ENCODE assay signal across 23 cellular contexts in the genomic region with DNA sequence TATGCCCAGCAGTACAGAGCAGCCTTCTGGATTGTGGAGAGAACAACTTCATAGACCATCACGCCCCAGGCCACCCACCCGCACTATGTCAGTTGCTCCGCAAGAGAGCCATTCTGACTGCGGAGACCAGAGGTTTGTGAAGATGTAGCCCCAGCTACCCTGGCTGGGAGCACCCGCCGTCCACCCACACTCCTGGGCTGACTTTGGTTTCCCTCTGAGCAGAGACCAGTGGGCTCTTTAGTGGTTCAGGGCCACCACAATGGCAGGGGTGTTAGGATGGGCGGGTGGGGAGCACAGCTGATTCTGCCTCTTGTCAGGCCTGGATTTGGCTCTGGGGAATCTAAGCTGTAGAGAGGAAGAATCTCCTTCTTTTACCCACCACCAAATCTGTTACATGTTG.
DNase-seq lines count a peak whose midpoint lies in the region; ATAC-seq and TF ChIP-seq lines count a peak whose summit lies in the region.
"Had no signal": no experiment of that assay in that cellular context is flagged by ENCODE, and none has a peak within 500 bp of the region (broad histone marks: within the 10 kb centered on the region; RNA-seq: fewer than 3 reads in every experiment).

No MANE protein-coding gene starts in this region.

- H3K36me3 ChIP-seq in mesenchymal stem cell (ENCODE audit: control insufficient read depth in 1 of 2, insufficient read depth in 2 of 2, low read depth in 1 of 2, low read length in 2 of 2), result peaks cover 0 to 77% of the 10 kb centered on the region in 2 experiments
- H3K36me3 ChIP-seq: BE2C, BLaER1 had no signal

- H3K23ac ChIP-seq in mesenchymal stem cell (ENCODE audit: low read length in 2 of 2), result no peak overlapping the region

- no peak overlapping the region for H4K8ac ChIP-seq in mesenchymal stem cell (ENCODE audit: low read length)

- no peak overlapping the region for H3K14ac ChIP-seq in mesenchymal stem cell (ENCODE audit: low read length in 2 of 2)

- no peaks in the 10 kb centered on the region for H3K27me3 ChIP-seq in mesenchymal stem cell (ENCODE audit: control insufficient read depth in 1 of 2, insufficient read depth in 1 of 2, low read length in 2 of 2)
- H3K27me3 ChIP-seq: BE2C, BLaER1 had no signal

- H3K27ac Mint-ChIP-seq in endothelial cell (ENCODE audit: unreplicated experiment), result peak overlapping the region; percentile 52
- no peak overlapping the region for H3K27ac Mint-ChIP-seq in stimulated activated effector memory CD8-positive, alpha-beta T cell treated with anti-CD3 and anti-CD28 coated beads, Interleukin-12 subunit alpha, Interleukin-12 subunit beta, amount 100 ng/mL, for 72 hours
- H3K27ac Mint-ChIP-seq: CD14-positive monocyte; CD4-positive, alpha-beta memory T cell; CD4-positive, CD25-positive, alpha-beta regulatory T cell; CD8-positive, alpha-beta memory T cell had no signal

- no peak overlapping the region for H3K18ac ChIP-seq in mesenchymal stem cell (ENCODE audit: low read depth in 1 of 2, low read length in 2 of 2)

- ATAC-seq in stimulated activated effector memory CD8-positive, alpha-beta T cell treated with anti-CD3 and anti-CD28 coated beads, Interleukin-12 subunit alpha, Interleukin-12 subunit beta, amount 100 ng/mL, for 72 hours, result peak; percentile 31
- no peak for ATAC-seq in GM18907 (IDR thresholded peaks at IDR 0.05; ENCODE audit: unreplicated experiment)
- ATAC-seq: GM12878 had no signal

- H2BK15ac ChIP-seq in mesenchymal stem cell (ENCODE audit: low read depth, poor library complexity, severe bottlenecking), result no peak overlapping the region

- TF ChIP-seq CTCF in endothelial cell (IDR thresholded peaks at IDR 0.05; ENCODE audit: unreplicated experiment), result no peak

- H3K4ac ChIP-seq in mesenchymal stem cell (ENCODE audit: low read depth in 1 of 2, low read length in 2 of 2), result no peak overlapping the region

- no peak overlapping the region for H2AK5ac ChIP-seq in mesenchymal stem cell (ENCODE audit: low read length, severe bottlenecking)

- H3K4me1 Mint-ChIP-seq in endothelial cell (ENCODE audit: unreplicated experiment), result peaks cover 24% of the 10 kb centered on the region
- no peaks in the 10 kb centered on the region for H3K4me1 Mint-ChIP-seq in stimulated activated effector memory CD8-positive, alpha-beta T cell treated with anti-CD3 and anti-CD28 coated beads, Interleukin-12 subunit alpha, Interleukin-12 subunit beta, amount 100 ng/mL, for 72 hours
- H3K4me1 Mint-ChIP-seq: CD14-positive monocyte; CD4-positive, alpha-beta memory T cell; CD4-positive, CD25-positive, alpha-beta regulatory T cell; CD8-positive, alpha-beta memory T cell had no signal

- H2AFZ ChIP-seq in mesenchymal stem cell (ENCODE audit: low read depth, low read length), result no peak overlapping the region

- no peak for DNase-seq in endothelial cell (ENCODE audit: low spot score)
- DNase-seq in mesenchymal stem cell, result no peak
- no peak for DNase-seq in stimulated activated effector memory CD8-positive, alpha-beta T cell treated with anti-CD3 and anti-CD28 coated beads, Interleukin-12 subunit alpha, Interleukin-12 subunit beta, amount 100 ng/mL, for 72 hours (ENCODE audit: low spot score in 2 of 2)
- no peak for DNase-seq in NCI-H146 treated with DMSO at 0.1 percent for 48 hours (lab: John Stamatoyannopoulos, UW; ENCODE audit: unreplicated experiment)
- DNase-seq: 8988T; ACHN; BE2C; C1 segment of cervical spinal cord; CD4-positive, alpha-beta memory T cell; CD4-positive, CD25-positive, alpha-beta regulatory T cell; CD8-positive, alpha-beta memory T cell; COR-L47; DMS 273 treated with DMSO at 0.1 percent for 48 hours; DMS153; DMS53; DMS79; DND-41; EL; GDM1 had no signal

- no peaks in the 10 kb centered on the region for H3K9me3 ChIP-seq in mesenchymal stem cell (ENCODE audit: control insufficient read depth, low read length)
- H3K9me3 ChIP-seq: BE2C, BLaER1 had no signal

- H3K4me2 ChIP-seq in mesenchymal stem cell (ENCODE audit: low read length, poor library complexity, severe bottlenecking), result no peak overlapping the region
- H3K4me2 ChIP-seq: BLaER1 had no signal

- no peaks in the 10 kb centered on the region for H3K4me1 ChIP-seq in mesenchymal stem cell (ENCODE audit: control insufficient read depth, insufficient read depth, low read depth, low read length)
- H3K4me1 ChIP-seq: BE2C, BLaER1 had no signal

- no peak overlapping the region for H2BK5ac ChIP-seq in mesenchymal stem cell (ENCODE audit: low read depth, low read length, poor library complexity, severe bottlenecking)

- no peaks in the 10 kb centered on the region for H3K79me1 ChIP-seq in mesenchymal stem cell (replicated peaks; ENCODE audit: low read length, poor library complexity, severe bottlenecking)

- no peak overlapping the region for H2BK12ac ChIP-seq in mesenchymal stem cell (ENCODE audit: low read length in 2 of 2)

- peaks cover 22% of the 10 kb centered on the region for H3K27me3 Mint-ChIP-seq in endothelial cell (ENCODE audit: unreplicated experiment)
- H3K27me3 Mint-ChIP-seq: CD4-positive, alpha-beta memory T cell; CD4-positive, CD25-positive, alpha-beta regulatory T cell; CD8-positive, alpha-beta memory T cell had no signal

- over 99% methylated on average over 7 of the region's 7 CpGs for WGBS in mesenchymal stem cell

- peak overlapping the region; percentile 80 for H3K4me3 Mint-ChIP-seq in endothelial cell (ENCODE audit: unreplicated experiment)
- no peak overlapping the region for H3K4me3 Mint-ChIP-seq in stimulated activated effector memory CD8-positive, alpha-beta T cell treated with anti-CD3 and anti-CD28 coated beads, Interleukin-12 subunit alpha, Interleukin-12 subunit beta, amount 100 ng/mL, for 72 hours
- H3K4me3 Mint-ChIP-seq: CD14-positive monocyte; CD4-positive, alpha-beta memory T cell; CD4-positive, CD25-positive, alpha-beta regulatory T cell; CD8-positive, alpha-beta memory T cell had no signal

- H3K4me3 ChIP-seq in mesenchymal stem cell (ENCODE audit: insufficient read depth in 1 of 2, low read depth in 1 of 2, low read length in 2 of 2), result no peak overlapping the region
- H3K4me3 ChIP-seq: BLaER1, GM12878 had no signal

- no peak overlapping the region for H2BK120ac ChIP-seq in mesenchymal stem cell (ENCODE audit: low read depth, low read length)

- no peak overlapping the region for H3K9ac ChIP-seq in mesenchymal stem cell (ENCODE audit: low read length)
- H3K9ac ChIP-seq: BLaER1 had no signal

- H3K9me3 Mint-ChIP-seq in endothelial cell (ENCODE audit: unreplicated experiment), result no peaks in the 10 kb centered on the region
- H3K9me3 Mint-ChIP-seq in stimulated activated effector memory CD8-positive, alpha-beta T cell treated with anti-CD3 and anti-CD28 coated beads, Interleukin-12 subunit alpha, Interleukin-12 subunit beta, amount 100 ng/mL, for 72 hours, result no peaks in the 10 kb centered on the region

- peak overlapping the region; percentile 23 for H4K91ac ChIP-seq in mesenchymal stem cell (ENCODE audit: low read length)

- H3K27ac ChIP-seq in mesenchymal stem cell (ENCODE audit: low read length, poor library complexity, severe bottlenecking), result no peak overlapping the region
- H3K27ac ChIP-seq: BLaER1 had no signal

- peaks cover 75% of the 10 kb centered on the region for H3K36me3 Mint-ChIP-seq in endothelial cell (ENCODE audit: low read depth, unreplicated experiment)
- H3K36me3 Mint-ChIP-seq in stimulated activated effector memory CD8-positive, alpha-beta T cell treated with anti-CD3 and anti-CD28 coated beads, Interleukin-12 subunit alpha, Interleukin-12 subunit beta, amount 100 ng/mL, for 72 hours, result no peaks in the 10 kb centered on the region
- H3K36me3 Mint-ChIP-seq: CD14-positive monocyte; CD4-positive, alpha-beta memory T cell; CD4-positive, CD25-positive, alpha-beta regulatory T cell; CD8-positive, alpha-beta memory T cell had no signal
